ENCODE assay signal across 1 cellular context in genomic region chr12:38053113-38053512, GRCh38.
TF ChIP-seq lines count a peak whose summit lies in the region.

No MANE protein-coding gene starts in this region.

TF ChIP-seq in GM23338, 12 proteins besides CTCF, POLR2A, EP300 and RAD21 (continued from another document):
- TF ChIP-seq, protein P1, sequence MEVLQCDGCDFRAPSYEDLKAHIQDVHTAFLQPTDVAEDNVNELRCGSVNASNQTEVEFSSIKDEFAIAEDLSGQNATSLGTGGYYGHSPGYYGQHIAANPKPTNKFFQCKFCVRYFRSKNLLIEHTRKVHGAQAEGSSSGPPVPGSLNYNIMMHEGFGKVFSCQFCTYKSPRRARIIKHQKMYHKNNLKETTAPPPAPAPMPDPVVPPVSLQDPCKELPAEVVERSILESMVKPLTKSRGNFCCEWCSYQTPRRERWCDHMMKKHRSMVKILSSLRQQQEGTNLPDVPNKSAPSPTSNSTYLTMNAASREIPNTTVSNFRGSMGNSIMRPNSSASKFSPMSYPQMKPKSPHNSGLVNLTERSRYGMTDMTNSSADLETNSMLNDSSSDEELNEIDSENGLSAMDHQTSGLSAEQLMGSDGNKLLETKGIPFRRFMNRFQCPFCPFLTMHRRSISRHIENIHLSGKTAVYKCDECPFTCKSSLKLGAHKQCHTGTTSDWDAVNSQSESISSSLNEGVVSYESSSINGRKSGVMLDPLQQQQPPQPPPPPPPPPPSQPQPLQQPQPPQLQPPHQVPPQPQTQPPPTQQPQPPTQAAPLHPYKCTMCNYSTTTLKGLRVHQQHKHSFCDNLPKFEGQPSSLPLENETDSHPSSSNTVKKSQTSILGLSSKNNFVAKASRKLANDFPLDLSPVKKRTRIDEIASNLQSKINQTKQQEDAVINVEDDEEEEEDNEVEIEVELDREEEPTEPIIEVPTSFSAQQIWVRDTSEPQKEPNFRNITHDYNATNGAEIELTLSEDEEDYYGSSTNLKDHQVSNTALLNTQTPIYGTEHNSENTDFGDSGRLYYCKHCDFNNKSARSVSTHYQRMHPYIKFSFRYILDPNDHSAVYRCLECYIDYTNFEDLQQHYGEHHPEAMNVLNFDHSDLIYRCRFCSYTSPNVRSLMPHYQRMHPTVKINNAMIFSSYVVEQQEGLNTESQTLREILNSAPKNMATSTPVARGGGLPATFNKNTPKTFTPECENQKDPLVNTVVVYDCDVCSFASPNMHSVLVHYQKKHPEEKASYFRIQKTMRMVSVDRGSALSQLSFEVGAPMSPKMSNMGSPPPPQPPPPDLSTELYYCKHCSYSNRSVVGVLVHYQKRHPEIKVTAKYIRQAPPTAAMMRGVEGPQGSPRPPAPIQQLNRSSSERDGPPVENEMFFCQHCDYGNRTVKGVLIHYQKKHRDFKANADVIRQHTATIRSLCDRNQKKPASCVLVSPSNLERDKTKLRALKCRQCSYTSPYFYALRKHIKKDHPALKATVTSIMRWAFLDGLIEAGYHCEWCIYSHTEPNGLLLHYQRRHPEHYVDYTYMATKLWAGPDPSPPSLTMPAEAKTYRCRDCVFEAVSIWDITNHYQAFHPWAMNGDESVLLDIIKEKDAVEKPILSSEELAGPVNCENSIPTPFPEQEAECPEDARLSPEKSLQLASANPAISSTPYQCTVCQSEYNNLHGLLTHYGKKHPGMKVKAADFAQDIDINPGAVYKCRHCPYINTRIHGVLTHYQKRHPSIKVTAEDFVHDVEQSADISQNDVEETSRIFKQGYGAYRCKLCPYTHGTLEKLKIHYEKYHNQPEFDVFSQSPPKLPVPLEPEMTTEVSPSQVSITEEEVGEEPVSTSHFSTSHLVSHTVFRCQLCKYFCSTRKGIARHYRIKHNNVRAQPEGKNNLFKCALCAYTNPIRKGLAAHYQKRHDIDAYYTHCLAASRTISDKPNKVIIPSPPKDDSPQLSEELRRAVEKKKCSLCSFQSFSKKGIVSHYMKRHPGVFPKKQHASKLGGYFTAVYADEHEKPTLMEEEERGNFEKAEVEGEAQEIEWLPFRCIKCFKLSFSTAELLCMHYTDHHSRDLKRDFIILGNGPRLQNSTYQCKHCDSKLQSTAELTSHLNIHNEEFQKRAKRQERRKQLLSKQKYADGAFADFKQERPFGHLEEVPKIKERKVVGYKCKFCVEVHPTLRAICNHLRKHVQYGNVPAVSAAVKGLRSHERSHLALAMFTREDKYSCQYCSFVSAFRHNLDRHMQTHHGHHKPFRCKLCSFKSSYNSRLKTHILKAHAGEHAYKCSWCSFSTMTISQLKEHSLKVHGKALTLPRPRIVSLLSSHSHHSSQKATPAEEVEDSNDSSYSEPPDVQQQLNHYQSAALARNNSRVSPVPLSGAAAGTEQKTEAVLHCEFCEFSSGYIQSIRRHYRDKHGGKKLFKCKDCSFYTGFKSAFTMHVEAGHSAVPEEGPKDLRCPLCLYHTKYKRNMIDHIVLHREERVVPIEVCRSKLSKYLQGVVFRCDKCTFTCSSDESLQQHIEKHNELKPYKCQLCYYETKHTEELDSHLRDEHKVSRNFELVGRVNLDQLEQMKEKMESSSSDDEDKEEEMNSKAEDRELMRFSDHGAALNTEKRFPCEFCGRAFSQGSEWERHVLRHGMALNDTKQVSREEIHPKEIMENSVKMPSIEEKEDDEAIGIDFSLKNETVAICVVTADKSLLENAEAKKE (CRISPR knock-in tag; IDR thresholded peaks at IDR 0.05): no peak
- TF ChIP-seq ZNF114 (CRISPR knock-in tag; IDR thresholded peaks at IDR 0.05) (no peak), POLR2AphosphoS5 (IDR thresholded peaks at IDR 0.05; ENCODE audit: low read depth) (no peak), EZH2phosphoT487 (IDR thresholded peaks at IDR 0.05; ENCODE audit: unreplicated experiment) (no peak), JUNB (IDR thresholded peaks at IDR 0.05; ENCODE audit: unreplicated experiment) (no peak), NANOG (IDR thresholded peaks at IDR 0.05; ENCODE audit: borderline replicate concordance) (no peak), EZH2 (IDR thresholded peaks at IDR 0.05; ENCODE audit: low read depth, unreplicated experiment) (no peak)
